ENCODE assay signal across 21 cellular contexts in genomic region chr11:118652681-118653181, GRCh38. TPM values are rescaled to one million over a fixed set of nuclear protein-coding genes. Genes with fewer than 3 reads are reported as not detected.
DNase-seq lines count a peak whose midpoint lies in the region; ATAC-seq and TF ChIP-seq lines count a peak whose summit lies in the region.
"Had no signal": no experiment of that assay in that cellular context is flagged by ENCODE, and none has a peak within 500 bp of the region (broad histone marks: within the 10 kb centered on the region; RNA-seq: fewer than 3 reads in every experiment).

No MANE protein-coding gene starts in this region.

- no peaks in the 10 kb centered on the region for H3K36me3 ChIP-seq in CD4-positive, CD25-positive, alpha-beta regulatory T cell (ENCODE audit: control insufficient read depth, insufficient read depth, low read length)
- H3K36me3 ChIP-seq in Loucy (ENCODE audit: insufficient read depth, low read length), result no peaks in the 10 kb centered on the region
- H3K36me3 ChIP-seq in neuronal stem cell (replicated peaks in 1 of 2; ENCODE audit: control insufficient read depth in 2 of 2, insufficient read depth in 2 of 2, low read length in 2 of 2), result peaks cover 65 to 99% of the 10 kb centered on the region in 2 donors
- H3K36me3 ChIP-seq: right lobe of liver had no signal

- no peaks in the 10 kb centered on the region for H4K20me1 ChIP-seq in Loucy (ENCODE audit: insufficient read depth, low read length, poor library complexity, severe bottlenecking)

- no peaks in the 10 kb centered on the region for H3K36me3 Mint-ChIP-seq in CD4-positive, CD25-positive, alpha-beta regulatory T cell
- H3K36me3 Mint-ChIP-seq in central memory CD8-positive, alpha-beta T cell (ENCODE audit: insufficient read depth), result no peaks in the 10 kb centered on the region
- no peaks in the 10 kb centered on the region for H3K36me3 Mint-ChIP-seq in activated naive CD4-positive, alpha-beta T cell treated with anti-CD3 and anti-CD28 coated beads, Interleukin-2, amount 50 U/mL, for 72 hours
- H3K36me3 Mint-ChIP-seq: naive thymus-derived CD8-positive, alpha-beta T cell had no signal

- H3K4me3 ChIP-seq in CD4-positive, CD25-positive, alpha-beta regulatory T cell (ENCODE audit: low read depth, low read length), result no peak overlapping the region
- H3K4me3 ChIP-seq in Loucy (ENCODE audit: low read length, poor library complexity, severe bottlenecking) (peak overlapping the region; percentile 10), neuronal stem cell (ENCODE audit: low read length in 2 of 2) (no peak overlapping the region)
- H3K4me3 ChIP-seq: GM23338, right lobe of liver, tibial nerve had no signal

- no peak overlapping the region for H4K8ac ChIP-seq in neuronal stem cell (ENCODE audit: low read depth, low read length)

- H3K27ac Mint-ChIP-seq in CD4-positive, CD25-positive, alpha-beta regulatory T cell, result peak overlapping the region in 2 of 3 donors; percentile 57 to 86
- peak overlapping the region; percentile 19 for H3K27ac Mint-ChIP-seq in central memory CD8-positive, alpha-beta T cell (ENCODE audit: low read depth)
- peak overlapping the region in 1 of 2 donors; percentile 18 for H3K27ac Mint-ChIP-seq in activated naive CD4-positive, alpha-beta T cell treated with anti-CD3 and anti-CD28 coated beads, Interleukin-2, amount 50 U/mL, for 72 hours
- H3K27ac Mint-ChIP-seq: activated T-helper 2 cell treated with anti-CD3 and anti-CD28 coated beads, Interferon-gamma antibody, Interleukin-2, Interleukin-4, amounts not matched to agents 10 μg/mL and 5 μg/mL and 100 μg/mL, durations not matched to agents 14 hours and 24 hours and 36 hours; GM23338 had no signal

- H3K9ac ChIP-seq in Loucy (ENCODE audit: low read depth, low read length, poor library complexity, severe bottlenecking) (peak overlapping the region; percentile 47), neuronal stem cell (ENCODE audit: low read depth, low read length, poor library complexity) (no peak overlapping the region)
- H3K9ac ChIP-seq: SK-N-SH had no signal

- no peak overlapping the region for H3K27ac ChIP-seq in CD4-positive, CD25-positive, alpha-beta regulatory T cell (ENCODE audit: insufficient read depth, low read length, poor library complexity, severe bottlenecking)
- no peak overlapping the region for H3K27ac ChIP-seq in neuronal stem cell (replicated peaks; ENCODE audit: low read length)
- H3K27ac ChIP-seq: right lobe of liver, tibial nerve had no signal

- H2AFZ ChIP-seq in Loucy (ENCODE audit: low read length) (peak overlapping the region; percentile 68), neuronal stem cell (ENCODE audit: low read length) (no peak overlapping the region)
- H2AFZ ChIP-seq: GM23338 had no signal

- H3K4me3 Mint-ChIP-seq in CD4-positive, CD25-positive, alpha-beta regulatory T cell, result peak overlapping the region in 1 of 4 donors; percentile 55
- no peak overlapping the region for H3K4me3 Mint-ChIP-seq in central memory CD8-positive, alpha-beta T cell
- H3K4me3 Mint-ChIP-seq: GM23338; naive thymus-derived CD8-positive, alpha-beta T cell had no signal

- peak overlapping the region; percentile 29 for H2BK5ac ChIP-seq in neuronal stem cell (ENCODE audit: low read length)

- H3K14ac ChIP-seq in neuronal stem cell (ENCODE audit: low read length), result no peak overlapping the region

- no peaks in the 10 kb centered on the region for H3K9me3 ChIP-seq in CD4-positive, CD25-positive, alpha-beta regulatory T cell (ENCODE audit: control insufficient read depth in 2 of 2, low read length in 2 of 2)
- H3K9me3 ChIP-seq in Loucy (ENCODE audit: insufficient read depth, low read depth, low read length) (no peaks in the 10 kb centered on the region), neuronal stem cell (replicated peaks in 1 of 2; ENCODE audit: control insufficient read depth in 2 of 2, insufficient read depth in 1 of 2, low read depth in 1 of 2, low read length in 2 of 2) (no peaks in the 10 kb centered on the region)
- H3K9me3 ChIP-seq: right lobe of liver, SK-N-SH, tibial nerve had no signal

- H3K27me3 Mint-ChIP-seq in CD4-positive, CD25-positive, alpha-beta regulatory T cell, result peaks cover 9% of the 10 kb centered on the region
- no peaks in the 10 kb centered on the region for H3K27me3 Mint-ChIP-seq in central memory CD8-positive, alpha-beta T cell
- H3K27me3 Mint-ChIP-seq: naive thymus-derived CD8-positive, alpha-beta T cell had no signal

- no peak overlapping the region for H3K18ac ChIP-seq in neuronal stem cell (ENCODE audit: low read length)

- no peaks in the 10 kb centered on the region for H3K4me1 ChIP-seq in CD4-positive, CD25-positive, alpha-beta regulatory T cell (ENCODE audit: control insufficient read depth, insufficient read depth, low read length, poor library complexity, severe bottlenecking)
- H3K4me1 ChIP-seq in Loucy (ENCODE audit: insufficient read depth, low read length, poor library complexity, severe bottlenecking), result peaks cover 21% of the 10 kb centered on the region
- H3K4me1 ChIP-seq in neuronal stem cell (ENCODE audit: control insufficient read depth in 2 of 2, insufficient read depth in 1 of 2, low read depth in 1 of 2, low read length in 2 of 2), result peaks cover 0 to 14% of the 10 kb centered on the region in 2 donors
- H3K4me1 ChIP-seq: right lobe of liver, tibial nerve had no signal

- peak in 1 of 2 donors; percentile 46 for ATAC-seq in CD4-positive, CD25-positive, alpha-beta regulatory T cell (ENCODE audit: low read depth in 2 of 2)
- no peak for ATAC-seq in central memory CD8-positive, alpha-beta T cell (replicated peaks; ENCODE audit: extremely low read depth, poor library complexity, severe bottlenecking)
- ATAC-seq in activated naive CD4-positive, alpha-beta T cell treated with anti-CD3 and anti-CD28 coated beads, Interleukin-2, amount 50 U/mL, for 72 hours, result no peak
- ATAC-seq: GM23338 had no signal

- no peaks in the 10 kb centered on the region for H3K9me2 ChIP-seq in Loucy (replicated peaks; ENCODE audit: low read depth, low read length)
- H3K9me2 ChIP-seq: SK-N-SH had no signal

- 0 out of 2 replicates have a peak, but pooled peaks have one; percentile 10 for TF ChIP-seq CTCF in Loucy (conservative IDR thresholded peaks at IDR 0.05; ENCODE audit: low read length)

- no peaks in the 10 kb centered on the region for H3F3A ChIP-seq in Loucy (ENCODE audit: low read depth)

- no peaks in the 10 kb centered on the region for H3K9me3 Mint-ChIP-seq in CD4-positive, CD25-positive, alpha-beta regulatory T cell
- H3K9me3 Mint-ChIP-seq in central memory CD8-positive, alpha-beta T cell, result no peaks in the 10 kb centered on the region
- no peaks in the 10 kb centered on the region for H3K9me3 Mint-ChIP-seq in activated naive CD4-positive, alpha-beta T cell treated with anti-CD3 and anti-CD28 coated beads, Interleukin-2, amount 50 U/mL, for 72 hours
- H3K9me3 Mint-ChIP-seq: activated T-helper 2 cell treated with anti-CD3 and anti-CD28 coated beads, Interferon-gamma antibody, Interleukin-2, Interleukin-4, amounts not matched to agents 10 μg/mL and 5 μg/mL and 100 μg/mL, durations not matched to agents 14 hours and 24 hours and 36 hours; GM23338; naive thymus-derived CD8-positive, alpha-beta T cell had no signal

- H3K79me2 ChIP-seq in Loucy (ENCODE audit: insufficient read depth, low read length), result no peaks in the 10 kb centered on the region

- no peak overlapping the region for H2AK5ac ChIP-seq in neuronal stem cell (ENCODE audit: low read depth, low read length)

- H2BK12ac ChIP-seq in neuronal stem cell (ENCODE audit: low read length), result no peak overlapping the region

- DNase-seq in CD4-positive, CD25-positive, alpha-beta regulatory T cell, result peak in 1 of 3 donors; percentile 17
- no peak for DNase-seq in central memory CD8-positive, alpha-beta T cell (ENCODE audit: low spot score in 2 of 2)
- no peak for DNase-seq in neuronal stem cell (ENCODE audit: low spot score)
- no peak for DNase-seq in activated naive CD4-positive, alpha-beta T cell treated with anti-CD3 and anti-CD28 coated beads, Interleukin-2, amount 50 U/mL, for 72 hours (ENCODE audit: low spot score in 2 of 2)
- no peak for DNase-seq in NCI-H82 treated with DMSO at 0.1 percent for 48 hours (lab: John Stamatoyannopoulos, UW; ENCODE audit: unreplicated experiment)
- DNase-seq in NCI-H510A treated with DMSO at 0.1 percent for 48 hours (lab: John Stamatoyannopoulos, UW), result no peak
- no peak for DNase-seq in stimulated activated CD4-positive, alpha-beta T cell treated with anti-CD3 and anti-CD28 coated beads, Interleukin-12 subunit alpha, Interleukin-12 subunit beta, amount 100 ng/mL, for 4 hours
- DNase-seq: activated CD8-positive, alpha-beta memory T cell treated with anti-CD3 and anti-CD28 coated beads for 24 hours; effector CD8-positive, alpha-beta T cell; IMR-90; naive thymus-derived CD8-positive, alpha-beta T cell; NCI-H1105 treated with DMSO at 0.1 percent for 48 hours; NCI-H226; right lobe of liver; SK-N-SH; stimulated activated CD4-positive, alpha-beta T cell treated with anti-CD3 and anti-CD28 coated beads, Interleukin-2, amount 100 ng/mL, for 48 hours; stimulated activated CD8-positive, alpha-beta memory T cell treated with anti-CD3 and anti-CD28 coated beads, Interleukin-4, amount 100 ng/mL, for 48 hours had no signal

- H2BK15ac ChIP-seq in neuronal stem cell (ENCODE audit: low read length), result no peak overlapping the region

- no peak overlapping the region for H3K4ac ChIP-seq in neuronal stem cell (ENCODE audit: low read length)

- H3K4me2 ChIP-seq in Loucy (ENCODE audit: low read depth, low read length, poor library complexity, severe bottlenecking) (peak overlapping the region; percentile 60), neuronal stem cell (ENCODE audit: insufficient read depth, low read length, poor library complexity, severe bottlenecking) (no peak overlapping the region)
- H3K4me2 ChIP-seq: GM23338, SK-N-SH had no signal

- H3K23ac ChIP-seq in neuronal stem cell (ENCODE audit: low read depth, low read length, poor library complexity), result no peak overlapping the region

- WGBS in neuronal stem cell (ENCODE audit: extremely low coverage in 2 of 2, insufficient read length in 2 of 2, insufficient replicate concordance in 1 of 2), 2 donors, result no CpG with 5 or more reads among the region's 4 CpGs

- H2BK120ac ChIP-seq in neuronal stem cell (ENCODE audit: low read depth, low read length), result no peak overlapping the region

- H3K79me1 ChIP-seq in neuronal stem cell (ENCODE audit: low read depth, low read length), result no peaks in the 10 kb centered on the region

- no peaks in the 10 kb centered on the region for H3K27me3 ChIP-seq in CD4-positive, CD25-positive, alpha-beta regulatory T cell (ENCODE audit: control insufficient read depth, insufficient read depth, low read length)
- H3K27me3 ChIP-seq in Loucy (ENCODE audit: insufficient read depth, low read length, poor library complexity, severe bottlenecking) (no peaks in the 10 kb centered on the region), neuronal stem cell (ENCODE audit: control insufficient read depth in 3 of 3, insufficient read depth in 3 of 3, low read depth in 1 of 3, low read length in 3 of 3) (no peaks in the 10 kb centered on the region)
- H3K27me3 ChIP-seq: right lobe of liver, tibial nerve had no signal

- H3K4me1 Mint-ChIP-seq in CD4-positive, CD25-positive, alpha-beta regulatory T cell, result peaks cover 0 to 13% (median 10%) of the 10 kb centered on the region in 4 donors
- H3K4me1 Mint-ChIP-seq in central memory CD8-positive, alpha-beta T cell, result peaks cover 8% of the 10 kb centered on the region

- H4K91ac ChIP-seq in neuronal stem cell (ENCODE audit: low read depth, low read length, poor library complexity), result no peak overlapping the region

RNA-seq across cellular contexts. Expression of gene TREH, which starts 26.7 kb away (rescaled TPM):
- not detected for total RNA-seq in CD4-positive, CD25-positive, alpha-beta regulatory T cell
- not detected for polyA plus RNA-seq in CD4-positive, CD25-positive, alpha-beta regulatory T cell
- polyA plus RNA-seq in neuronal stem cell (2013, experiment 1 of 2), result not detected
- not detected for polyA plus RNA-seq in neuronal stem cell (2013, experiment 2 of 2)
- total RNA-seq in activated naive CD4-positive, alpha-beta T cell treated with anti-CD3 and anti-CD28 coated beads, Interleukin-2, amount 50 U/mL, for 72 hours, result not detected
- total RNA-seq: activated T-helper 2 cell treated with anti-CD3 and anti-CD28 coated beads, Interferon-gamma antibody, Interleukin-2, Interleukin-4, amounts not matched to agents 10 μg/mL and 5 μg/mL and 100 μg/mL, durations not matched to agents 14 hours and 24 hours and 36 hours; GM23338; IMR-90; naive thymus-derived CD8-positive, alpha-beta T cell; tibial nerve had no signal
- polyA plus RNA-seq: IMR-90; naive thymus-derived CD8-positive, alpha-beta T cell; SK-N-SH had no signal

RNA-seq across cellular contexts. Expression of gene PHLDB1, which starts 45.3 kb away (rescaled TPM):
- total RNA-seq in CD4-positive, CD25-positive, alpha-beta regulatory T cell, result 1.2 TPM
- polyA plus RNA-seq in CD4-positive, CD25-positive, alpha-beta regulatory T cell, result under 1 TPM in 3 of 4 donors, not detected in 1; 0.16 to 0.70 (median 0.41) TPM
- polyA plus RNA-seq in neuronal stem cell (2013, experiment 1 of 2), result 68.9 TPM
- polyA plus RNA-seq in neuronal stem cell (2013, experiment 2 of 2), result 69.2 TPM
- 1 to 10 TPM; 5.1 to 5.7 TPM for total RNA-seq in activated naive CD4-positive, alpha-beta T cell treated with anti-CD3 and anti-CD28 coated beads, Interleukin-2, amount 50 U/mL, for 72 hours
